Comparison of ENCODE assay signal across 12 cellular contexts in the genomic region with DNA sequence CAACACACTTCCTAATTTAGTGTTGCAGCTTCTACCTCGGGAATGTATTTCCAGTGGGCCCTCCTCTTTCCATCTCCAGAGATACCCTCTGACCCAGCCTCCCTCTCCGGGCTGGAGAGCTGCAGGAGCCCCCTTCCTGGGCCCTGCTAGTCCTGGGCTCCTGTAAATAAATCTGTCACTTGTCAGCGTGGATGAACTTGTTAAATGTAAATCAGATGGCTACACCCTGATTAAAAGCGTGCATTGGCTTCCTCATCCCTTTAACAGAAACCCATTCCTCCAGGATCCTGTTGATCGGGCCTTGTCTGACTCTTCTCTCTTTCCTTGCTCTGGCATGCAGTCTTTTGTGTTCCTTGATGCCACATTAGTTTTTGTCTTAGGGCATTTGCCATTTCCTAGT. TPM values are rescaled to one million over a fixed set of nuclear protein-coding genes. Genes with fewer than 3 reads are reported as not detected.
DNase-seq lines count a peak whose midpoint lies in the region; ATAC-seq, FAIRE-seq and TF ChIP-seq lines count a peak whose summit lies in the region.
"Had no signal": no experiment of that assay in that cellular context is flagged by ENCODE, and none has a peak within 500 bp of the region (broad histone marks: within the 10 kb centered on the region; RNA-seq: fewer than 3 reads in every experiment).

No MANE protein-coding gene starts in this region.

- H3K4me3 Mint-ChIP-seq in CD4-positive, CD25-positive, alpha-beta regulatory T cell = peak overlapping the region; percentile 80 to 91 (median 86)
- peak overlapping the region; percentile 91 for H3K4me3 Mint-ChIP-seq in neural crest cell

- no peaks in the 10 kb centered on the region for H3K9me1 ChIP-seq in K562 (ENCODE audit: control insufficient read depth, insufficient read depth, low read length)

- no peak for TF ChIP-seq POLR2A in K562 (conservative IDR thresholded peaks at IDR 0.05)

- no peaks in the 10 kb centered on the region for H4K20me1 ChIP-seq in K562 (replicated peaks; ENCODE audit: control insufficient read depth, insufficient read depth, low read length)

- CTCF ChIA-PET in K562 (lab: Yijun Ruan, JAX; ENCODE audit: low intra/inter-chr PET ratio) = no interaction called here

- H2AFZ ChIP-seq in K562 (ENCODE audit: low read depth, low read length) = no peak overlapping the region

- peaks cover 55% of the 10 kb centered on the region for H3K79me2 ChIP-seq in K562 (ENCODE audit: control insufficient read depth, insufficient read depth, low read length)

- no peaks in the 10 kb centered on the region for H3K9me3 ChIP-seq in CD4-positive, CD25-positive, alpha-beta regulatory T cell (ENCODE audit: control insufficient read depth in 2 of 2, low read length in 2 of 2)
- no peaks in the 10 kb centered on the region for H3K9me3 ChIP-seq in K562 (replicated peaks; ENCODE audit: control insufficient read depth, insufficient read depth, low read depth, low read length)
- H3K9me3 ChIP-seq in small intestine (ENCODE audit: control insufficient read depth, low read depth) = no peaks in the 10 kb centered on the region
- H3K9me3 ChIP-seq: Caco-2 had no signal

- ATAC-seq in CD4-positive, CD25-positive, alpha-beta regulatory T cell (ENCODE audit: low read depth in 2 of 2) = no peak
- ATAC-seq in K562 (no peak), HG03439 (IDR thresholded peaks at IDR 0.05; ENCODE audit: unreplicated experiment) (no peak), GM19324 (IDR thresholded peaks at IDR 0.05; ENCODE audit: low FRiP score, unreplicated experiment) (no peak)
- ATAC-seq: left lobe of liver had no signal

- no peak for FAIRE-seq in K562 (lab: Jason Lieb, UNC)
- FAIRE-seq in small intestine (lab: Jason Lieb, UNC) = no peak
- FAIRE-seq in RCC 7860 (lab: Jason Lieb, UNC) = no peak

- intact Hi-C loops in K562 (cut with micrococcal nuclease) = no loop called here

- peaks cover 33% of the 10 kb centered on the region for H3K4me1 ChIP-seq in CD4-positive, CD25-positive, alpha-beta regulatory T cell (ENCODE audit: control insufficient read depth, insufficient read depth, low read length, poor library complexity, severe bottlenecking)
- H3K4me1 ChIP-seq in K562 (replicated peaks in 1 of 2; ENCODE audit: control insufficient read depth in 2 of 2, insufficient read depth in 2 of 2, low read length in 2 of 2) = peaks cover 12 to 22% of the 10 kb centered on the region in 2 experiments; a peak in 4 of 5 replicates
- H3K4me1 ChIP-seq in small intestine (ENCODE audit: control insufficient read depth in 2 of 2, insufficient read depth in 1 of 2, low read depth in 1 of 2, low read length in 1 of 2) = peaks cover 1 to 4% of the 10 kb centered on the region in 2 donors
- H3K4me1 ChIP-seq: Caco-2 had no signal

- TF ChIP-seq CTCF in K562 (IDR thresholded peaks at IDR 0.05 in 2 of 3, conservative IDR thresholded peaks at IDR 0.05 in 1 of 3; ENCODE audit: insufficient read depth in 2 of 3, low read depth in 1 of 3, low read length in 3 of 3) (no peak), neural crest cell (conservative IDR thresholded peaks at IDR 0.05) (no peak)

- POLR2A ChIA-PET in K562 (lab: Yijun Ruan, JAX) = no interaction called here

- H3K9ac ChIP-seq in K562 (ENCODE audit: insufficient read depth in 1 of 2, low read depth in 2 of 2, low read length in 2 of 2) = peak overlapping the region; percentile 16 to 85; a peak in 1 of 4 replicates

- no TSS peak for BruUV-seq in K562 (replicated peaks; lab: Mats Ljungman, UMichigan)

- no peak for TF ChIP-seq EP300 in K562 (IDR thresholded peaks at IDR 0.05; ENCODE audit: low read length)

- no peak overlapping the region for H3K4me3 ChIP-seq in CD4-positive, CD25-positive, alpha-beta regulatory T cell (ENCODE audit: low read depth, low read length)
- H3K4me3 ChIP-seq in K562 (no peak overlapping the region), small intestine (ENCODE audit: low read depth in 1 of 2, low read length in 2 of 2) (no peak overlapping the region)

- peak overlapping the region; percentile 14 to 90 (median 87) for H3K27ac Mint-ChIP-seq in CD4-positive, CD25-positive, alpha-beta regulatory T cell
- H3K27ac Mint-ChIP-seq in neural crest cell (ENCODE audit: unreplicated experiment) = no peak overlapping the region

- peaks cover 34 to 68% (median 54%) of the 10 kb centered on the region in 4 donors for H3K4me1 Mint-ChIP-seq in CD4-positive, CD25-positive, alpha-beta regulatory T cell
- peaks cover 46% of the 10 kb centered on the region for H3K4me1 Mint-ChIP-seq in neural crest cell

- peaks cover 12% of the 10 kb centered on the region for H3K27me3 Mint-ChIP-seq in CD4-positive, CD25-positive, alpha-beta regulatory T cell
- no peaks in the 10 kb centered on the region for H3K27me3 Mint-ChIP-seq in neural crest cell (ENCODE audit: low read depth)

- 26% methylated on average over 4 of the region's 5 CpGs for WGBS in K562 (ENCODE audit: insufficient coverage, low coverage, missing lambda C conversion rate)
- 60 to 77% (median 75%) methylated on average over 5 of the region's 5 CpGs for WGBS in small intestine, 3 donors

- no peak for TF ChIP-seq RAD21 in K562 (CRISPR knock-in tag; conservative IDR thresholded peaks at IDR 0.05 in 1 of 2, IDR thresholded peaks at IDR 0.05 in 1 of 2)

- H3K27me3 ChIP-seq in CD4-positive, CD25-positive, alpha-beta regulatory T cell (ENCODE audit: control insufficient read depth, insufficient read depth, low read length) = no peaks in the 10 kb centered on the region
- no peaks in the 10 kb centered on the region for H3K27me3 ChIP-seq in K562 (ENCODE audit: control insufficient read depth in 2 of 2, insufficient read depth in 2 of 2, low read length in 2 of 2)
- H3K27me3 ChIP-seq in small intestine (ENCODE audit: control insufficient read depth in 2 of 2, insufficient read depth in 2 of 2, low read length in 2 of 2) = no peaks in the 10 kb centered on the region

- H3K27ac ChIP-seq in CD4-positive, CD25-positive, alpha-beta regulatory T cell (ENCODE audit: insufficient read depth, low read length, poor library complexity, severe bottlenecking) = no peak overlapping the region
- no peak overlapping the region for H3K27ac ChIP-seq in K562 (ENCODE audit: extremely low read depth, low read depth, low read length)
- peak overlapping the region in 1 of 2 donors; percentile 24 for H3K27ac ChIP-seq in small intestine (ENCODE audit: low read depth in 1 of 2, low read length in 1 of 2)

- no peaks in the 10 kb centered on the region for H3K9me3 Mint-ChIP-seq in CD4-positive, CD25-positive, alpha-beta regulatory T cell
- no peaks in the 10 kb centered on the region for H3K9me3 Mint-ChIP-seq in neural crest cell

- no peak for DNase-seq in CD4-positive, CD25-positive, alpha-beta regulatory T cell
- DNase-seq in KBM-7 (peak; percentile 20), K562 (ENCODE audit: extremely low read depth in 1 of 4, low spot score in 3 of 4) (no peak), neural crest cell (ENCODE audit: low read depth, low spot score) (no peak), small intestine (no peak), RCC 7860 (ENCODE audit: low spot score) (no peak)
- DNase-seq: Caco-2, foreskin fibroblast, KG1 had no signal

- H3K36me3 Mint-ChIP-seq in CD4-positive, CD25-positive, alpha-beta regulatory T cell = no peaks in the 10 kb centered on the region
- H3K36me3 Mint-ChIP-seq in neural crest cell (ENCODE audit: low read depth) = peaks cover 3% of the 10 kb centered on the region

- in situ Hi-C loops in KBM-7 (cut with MboI; ENCODE audit: low pct_unique_long_range_greater_than_20kb, low sequenced_read_pairs) (no loop called here), K562 (cut with MboI) (no loop called here)

- H3K36me3 ChIP-seq in CD4-positive, CD25-positive, alpha-beta regulatory T cell (ENCODE audit: control insufficient read depth, insufficient read depth, low read length) = no peaks in the 10 kb centered on the region
- H3K36me3 ChIP-seq in K562 (ENCODE audit: control insufficient read depth, insufficient read depth, low read length) (no peaks in the 10 kb centered on the region), small intestine (ENCODE audit: control insufficient read depth in 2 of 2, insufficient read depth in 2 of 2, low read length in 2 of 2) (no peaks in the 10 kb centered on the region)

- H3K4me2 ChIP-seq in K562 (ENCODE audit: insufficient read depth, low read length) = peak overlapping the region; percentile 90

TF ChIP-seq in K562, 482 proteins besides CTCF, POLR2A, EP300 and RAD21 (continues in another document):
- TF ChIP-seq SREBF1 (IDR thresholded peaks at IDR 0.05; ENCODE audit: borderline replicate concordance, low read depth, low read length) = no peak
- peak; percentile 70 for TF ChIP-seq MEIS2 (IDR thresholded peaks at IDR 0.05; ENCODE audit: partially characterized antibody)
- no peak for TF ChIP-seq PTTG1 (tag; IDR thresholded peaks at IDR 0.05; ENCODE audit: low read depth)
- no peak for TF ChIP-seq ZBED1 (IDR thresholded peaks at IDR 0.05)
- no peak for TF ChIP-seq ZNF143 (CRISPR knock-in tag; IDR thresholded peaks at IDR 0.05)

RNA-seq across cellular contexts. Expression of gene ZNF236, which starts 2.4 kb away (rescaled TPM):
- total RNA-seq in CD4-positive, CD25-positive, alpha-beta regulatory T cell = 26.1 TPM
- polyA plus RNA-seq in CD4-positive, CD25-positive, alpha-beta regulatory T cell = 10 to 100 TPM in 1 of 4 donors, 1 to 10 TPM in 3; 5.5 to 10.2 (median 7.0) TPM
- 21.6 and 31.4 TPM in 2 replicates for total RNA-seq in K562 (2011; cell fraction: chromatin; rRNA removed; ENCODE audit: low replicate concordance)
- 15.7 and 17.1 TPM in 2 replicates for total RNA-seq in K562 (2011; cell fraction: nucleolus; rRNA removed)
- 11.2 and 15.4 TPM in 2 replicates for total RNA-seq in K562 (2011; cell fraction: nucleoplasm; rRNA removed)
- 2.4 and 3.7 TPM in 2 replicates for total RNA-seq in K562 (2014; rRNA removed)
- total RNA-seq in K562 (2014; rRNA removed; fragmentation: Illumina TruSeq; extraction: Trizol) = 4.7 and 6.1 TPM in 2 replicates
- total RNA-seq in K562 (2015; rRNA removed; fragmentation: Illumina TruSeq; extraction: Trizol) = 4.9 and 5.8 TPM in 2 replicates
- total RNA-seq in K562 (2021) = 8.4 and 8.7 TPM in 2 replicates
- polyA plus RNA-seq in K562 (2011; rRNA removed) = 3.4 and 3.7 TPM in 2 replicates
- 2.9 and 3.3 TPM in 2 replicates for polyA plus RNA-seq in K562 (2011; cell fraction: cytosol; rRNA removed)
- 10.4 and 12.4 TPM in 2 replicates for polyA plus RNA-seq in K562 (2011; cell fraction: nucleus; rRNA removed)
- 2.1 and 2.9 TPM in 2 replicates for polyA plus RNA-seq in K562 (2012)
- 2.9 and 3.0 TPM in 2 replicates for polyA plus RNA-seq in K562 (2014; fragmentation: Illumina TruSeq; extraction: Trizol)
- under 1 TPM; 0.35 to 0.65 TPM for polyA plus RNA-seq in K562 (2014; fragmentation: Nextera tagmentation; extraction: Ambion mirVana)
- 4.1 and 4.4 TPM in 2 replicates for polyA plus RNA-seq in K562 (2014; rRNA removed)
- polyA minus RNA-seq in K562 (2011; rRNA and poly(A)+ RNA removed) = 18.1 and 22.8 TPM in 2 replicates
- 8.0 and 10.1 TPM in 2 replicates for polyA minus RNA-seq in K562 (2011; cell fraction: cytosol; rRNA and poly(A)+ RNA removed)
- polyA minus RNA-seq in K562 (2011; cell fraction: nucleus; rRNA and poly(A)+ RNA removed) = 19.8 and 25.1 TPM in 2 replicates
- total RNA-seq in neural crest cell = 18.4 and 20.4 TPM in 2 replicates
- 1 to 10 TPM; 1.4 to 2.6 (median 2.0) TPM for polyA plus RNA-seq in small intestine
